20 cellular contexts compared by ENCODE assay signal in the genomic region with DNA sequence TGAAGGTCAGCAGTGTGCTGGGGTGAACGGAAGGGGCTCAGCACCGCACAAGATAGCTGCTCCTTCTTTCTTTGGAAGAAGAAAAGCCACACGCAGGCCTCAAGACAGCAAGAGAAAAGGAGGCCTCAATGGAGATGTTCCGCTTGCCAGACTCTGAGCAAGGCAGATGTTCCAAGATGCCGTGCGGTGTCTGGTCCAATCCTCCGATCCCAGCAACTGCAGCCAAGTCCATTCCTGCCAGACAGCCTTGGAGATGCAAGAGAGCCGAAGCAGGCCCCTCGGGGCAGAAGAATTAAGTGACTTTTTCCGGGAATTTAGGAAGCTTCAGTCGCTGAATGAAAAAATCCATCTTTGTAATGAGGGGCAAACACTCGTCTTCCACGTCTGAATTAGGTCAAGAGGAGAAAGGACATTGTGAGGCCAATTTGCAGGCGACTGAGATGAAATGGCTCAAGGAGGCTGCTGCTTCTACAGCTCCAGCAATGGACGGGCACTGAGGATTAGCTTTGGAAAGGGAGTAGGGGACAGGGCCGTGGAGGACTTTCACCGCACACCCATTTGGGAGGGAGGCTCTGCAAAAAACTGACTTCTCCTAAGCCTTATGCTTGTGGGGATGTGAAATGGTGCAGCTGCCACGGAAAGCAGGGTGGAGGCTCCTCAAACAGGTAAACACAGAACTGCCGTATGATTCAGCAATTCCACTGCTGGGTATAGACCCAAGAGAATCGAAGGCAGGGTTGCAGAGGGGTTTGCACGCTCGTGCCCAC. TPM values are rescaled to one million over a fixed set of nuclear protein-coding genes. Genes with fewer than 3 reads are reported as not detected.
A peak's percentile ranks its signal among the peaks of the same experiment; 100 is the strongest.
DNase-seq lines count a peak whose midpoint lies in the region; ATAC-seq, FAIRE-seq and TF ChIP-seq lines count a peak whose summit lies in the region.
"Had no signal": no experiment of that assay in that cellular context is flagged by ENCODE, and none has a peak within 500 bp of the region (broad histone marks: within the 10 kb centered on the region; RNA-seq: fewer than 3 reads in every experiment).

No MANE protein-coding gene starts in this region.

- no peaks in the 10 kb centered on the region for H3K79me2 ChIP-seq in mammary epithelial cell (ENCODE audit: insufficient read depth, low read length)

- ATAC-seq in right cardiac atrium (no peak), HG03139 (IDR thresholded peaks at IDR 0.05; ENCODE audit: unreplicated experiment) (no peak)
- ATAC-seq: activated naive CD4-positive, alpha-beta T cell treated with anti-CD3 and anti-CD28 coated beads, Interleukin-2, amount 50 U/mL, for 72 hours; stimulated activated naive CD8-positive, alpha-beta T cell treated with anti-CD3 and anti-CD28 coated beads, Interleukin-15, Interleukin-2, amounts not matched to agents 100 U/mL and 50 U/mL, for 24 hours had no signal

- in situ Hi-C loops in mammary epithelial cell (cut with MboI; ENCODE audit: low sequenced_read_pairs in 2 of 2): no loop called here

- 64% methylated on average over 22 of the region's 22 CpGs for WGBS in right cardiac atrium
- 63% methylated on average over 17 of the region's 22 CpGs for WGBS in mammary epithelial cell (ENCODE audit: low coverage, missing lambda C conversion rate)

- H3K4me3 ChIP-seq in AG10803 (ENCODE audit: low read length): no peak overlapping the region
- no peak overlapping the region for H3K4me3 ChIP-seq in bronchial epithelial cell (ENCODE audit: low read depth, low read length)
- no peak overlapping the region for H3K4me3 ChIP-seq in right cardiac atrium (ENCODE audit: low read length)
- H3K4me3 ChIP-seq in mammary epithelial cell (replicated peaks in 1 of 3; ENCODE audit: insufficient read depth in 1 of 3, low read depth in 2 of 3, low read length in 3 of 3): no peak overlapping the region

- no peaks in the 10 kb centered on the region for H3K4me1 ChIP-seq in right cardiac atrium (ENCODE audit: control insufficient read depth, insufficient read depth, low read length)
- H3K4me1 ChIP-seq in mammary epithelial cell (ENCODE audit: insufficient read depth, low read length): peaks cover 3% of the 10 kb centered on the region

- no peaks in the 10 kb centered on the region for H3K9me3 ChIP-seq in right cardiac atrium (ENCODE audit: control insufficient read depth, low read length)
- no peaks in the 10 kb centered on the region for H3K9me3 ChIP-seq in mammary epithelial cell (replicated peaks; ENCODE audit: insufficient read depth, low read length)

- no peaks in the 10 kb centered on the region for H4K20me1 ChIP-seq in mammary epithelial cell (ENCODE audit: insufficient read depth, low read length)

- dilution Hi-C loops in mammary epithelial cell (cut with HindIII; ENCODE audit: low sequenced_read_pairs): no loop called here

- H3K36me3 ChIP-seq in bronchial epithelial cell (ENCODE audit: control insufficient read depth, insufficient read depth, low read length): no peaks in the 10 kb centered on the region
- H3K36me3 ChIP-seq in mammary epithelial cell (ENCODE audit: insufficient read depth, low read length): no peaks in the 10 kb centered on the region

- H3K4me2 ChIP-seq in mammary epithelial cell (ENCODE audit: insufficient read depth, low read depth, low read length): no peak overlapping the region

- FAIRE-seq in bronchial epithelial cell (lab: Jason Lieb, UNC): peak; percentile 28

- CTCF ChIA-PET in mammary epithelial cell (lab: Charles Lee; ENCODE audit: low non-redundant PET): no interaction called here

- BruUV-seq in mammary epithelial cell (replicated peaks; lab: Mats Ljungman, UMichigan): no TSS peak

- no peak overlapping the region for H3K9ac ChIP-seq in mammary epithelial cell (ENCODE audit: insufficient read depth, low read length)

- H3K27me3 ChIP-seq in bronchial epithelial cell (ENCODE audit: control insufficient read depth, insufficient read depth, low read length) (no peaks in the 10 kb centered on the region), right cardiac atrium (ENCODE audit: control insufficient read depth, insufficient read depth) (no peaks in the 10 kb centered on the region), mammary epithelial cell (ENCODE audit: insufficient read depth, low read length) (no peaks in the 10 kb centered on the region)

- no peak overlapping the region for H2AFZ ChIP-seq in mammary epithelial cell (ENCODE audit: low read depth, low read length)

- TF ChIP-seq CTCF in AG10803 (conservative IDR thresholded peaks at IDR 0.05; ENCODE audit: low read length) (no peak), bronchial epithelial cell (IDR thresholded peaks at IDR 0.05; ENCODE audit: insufficient read depth, low read length, severe bottlenecking) (no peak), mammary epithelial cell (conservative IDR thresholded peaks at IDR 0.05 in 1 of 2, IDR thresholded peaks at IDR 0.05 in 1 of 2; ENCODE audit: extremely low read depth in 1 of 2, insufficient read depth in 1 of 2, low read depth in 1 of 2, low read length in 2 of 2) (no peak)

- H3K27ac ChIP-seq in right cardiac atrium (ENCODE audit: low read length) (no peak overlapping the region), mammary epithelial cell (ENCODE audit: insufficient read depth, low read depth, low read length) (no peak overlapping the region)
- H3K27ac ChIP-seq: VCaP had no signal

- intact Hi-C loops in right cardiac atrium (cut with DNase I) (no loop called here), posterior vena cava (cut with DNase I) (no loop called here), mammary epithelial cell (cut with micrococcal nuclease) (no loop called here)

- DNase-seq in AG10803 (ENCODE audit: low read depth) (peak; percentile 41), bronchial epithelial cell (ENCODE audit: low read depth) (no peak), right cardiac atrium (peak; percentile 18 to 73 (median 73)), posterior vena cava (ENCODE audit: low spot score) (peak; percentile 88), mammary epithelial cell (no peak), dedifferentiated amniotic fluid mesenchymal stem cell (ENCODE audit: extremely low spot score) (no peak), NCI-H1105 (lab: John Stamatoyannopoulos, UW) (no peak)
- DNase-seq: activated CD4-positive, alpha-beta T cell treated with anti-CD3 and anti-CD28 coated beads, Interleukin-2, amount 50 U/mL, for 48 hours; activated T-cell treated with anti-CD3 and anti-CD28 coated beads, Interleukin-2, amount 50 U/mL, for 1 hour; EL; hypothalamus; kidney glomerular epithelial cell; NCI-H1417; NCI-H2171 treated with DMSO at 0.1 percent for 48 hours; NK-92 treated with Interleukin-12 subunit alpha and Interleukin-12 subunit beta, amount 100 ng/mL, for 24 hours; RPMI8226; stimulated activated naive CD8-positive, alpha-beta T cell treated with anti-CD3 and anti-CD28 coated beads, Interleukin-15, Interleukin-2, amounts not matched to agents 100 U/mL and 50 U/mL, for 24 hours had no signal

RNA-seq across cellular contexts. Expression of gene RPH3AL, which starts 44.7 kb away (rescaled TPM):
- 6.1 and 11.3 TPM in 2 replicates for total RNA-seq in bronchial epithelial cell
- total RNA-seq in right cardiac atrium: 10 to 100 TPM in 2 of 4 donors, 1 to 10 TPM in 2; 4.7 to 11.5 (median 10.2) TPM
- polyA plus RNA-seq in right cardiac atrium: 6.7 TPM
- total RNA-seq in posterior vena cava: 10 to 100 TPM in 1 of 2 donors, 1 to 10 TPM in 1; 9.7 to 11.2 TPM
- 1 to 10 TPM; 2.9 to 7.3 TPM for total RNA-seq in mammary epithelial cell
- 1.7 TPM for polyA plus RNA-seq in mammary epithelial cell
- 0.98 TPM for polyA minus RNA-seq in mammary epithelial cell

Comparison
In these comparisons a context has a peak if more than half of its experiments do, and no peak if none do; other contexts are left out.
1. DNase-seq: peak in AG10803 (single experiment), right cardiac atrium (3 of 3) and posterior vena cava (single experiment); none in bronchial epithelial cell (single experiment), mammary epithelial cell (single experiment), dedifferentiated amniotic fluid mesenchymal stem cell (single experiment) and NCI-H1105 (single experiment).